In genomic region chr14:89417111-89417468, GRCh38 we compare ENCODE assay signal across 8 cellular contexts. TPM values are rescaled to one million over a fixed set of nuclear protein-coding genes. Genes with fewer than 3 reads are reported as not detected.
DNase-seq lines count a peak whose midpoint lies in the region; ATAC-seq and TF ChIP-seq lines count a peak whose summit lies in the region.

Gene FOXN3, minus strand, starts transcription at chr14:89417233. Its CDS starts 4,757 bp downstream, at chr14:89412476.

- H3K36me3 ChIP-seq in Panc1 (ENCODE audit: control insufficient read depth, insufficient read depth, low read length) (no peaks in the 10 kb centered on the region), esophagus muscularis mucosa (peaks cover 0 to 10% (median 6%) of the 10 kb centered on the region in 4 donors)

- TF ChIP-seq EP300 in Ishikawa (IDR thresholded peaks at IDR 0.05; ENCODE audit: borderline replicate concordance) (no peak), esophagus muscularis mucosa (IDR thresholded peaks at IDR 0.05) (no peak)

- BruUV-seq in Panc1 (replicated peaks; lab: Mats Ljungman, UMichigan) = no TSS peak

- 0 out of 2 replicates have a peak within 1 kb of the TSS, but pooled peaks have one; percentile 34 for H3K27ac ChIP-seq in Panc1 (ENCODE audit: low read length)
- H3K27ac ChIP-seq in esophagus muscularis mucosa (replicated peaks in 1 of 4) = peak within 1 kb of the TSS; percentile 96 to 99 (median 98)

- H3K9me3 ChIP-seq in Panc1 (ENCODE audit: control insufficient read depth, insufficient read depth, low read depth, low read length) = no peaks in the 10 kb centered on the region
- no peaks in the 10 kb centered on the region for H3K9me3 ChIP-seq in esophagus muscularis mucosa

- 0% methylated on average over 5 of the region's 48 CpGs for WGBS in esophagus muscularis mucosa

- ATAC-seq in GM21576 (IDR thresholded peaks at IDR 0.05; ENCODE audit: unreplicated experiment) (peak; percentile 47), Panc1 (peak; percentile 82)

- intact Hi-C loops in Panc1 (cut with micrococcal nuclease; ENCODE audit: unreplicated experiment) (loop anchor here (5.0 kb wide), 1 partner anchor 375 kb away; no protein-coding TSS in a partner anchor), esophagus muscularis mucosa (cut with DNase I) (loop anchor here (5.0 kb wide), 2 partner anchors 200 to 500 kb away; no protein-coding TSS in a partner anchor)

- H3K4me3 ChIP-seq in Panc1 (ENCODE audit: low read depth in 2 of 2, low read length in 2 of 2) (peak within 1 kb of the TSS; percentile 58 to 71), esophagus muscularis mucosa (peak within 1 kb of the TSS; percentile 78 to 94 (median 88))

- in situ Hi-C loops in Panc1 (cut with HindIII; ENCODE audit: low pct_unique_long_range_greater_than_20kb, low sequenced_read_pairs) = no loop called here

- TF ChIP-seq POLR2A in esophagus muscularis mucosa (IDR thresholded peaks at IDR 0.05; ENCODE audit: low read depth) = no peak

- peak; percentile 70 for DNase-seq in DMS 273 treated with DMSO at 0.1 percent for 48 hours (lab: John Stamatoyannopoulos, UW)
- no peak for DNase-seq in Panc1 (ENCODE audit: low read depth, low spot score)
- peak; percentile 88 to 90 for DNase-seq in activated T-cell treated with anti-CD3 and anti-CD28 coated beads, Interleukin-2, amount 50 U/mL, for 48 hours
- peak; percentile 97 for DNase-seq in esophagus muscularis mucosa (ENCODE audit: extremely low spot score)
- peak; percentile 93 for DNase-seq in myocyte (ENCODE audit: low read depth)
- peak; percentile 82 to 83 for DNase-seq in stimulated activated CD8-positive, alpha-beta memory T cell treated with anti-CD3 and anti-CD28 coated beads, Interleukin-7, amount 100 ng/mL, for 4 hours (ENCODE audit: low read depth in 2 of 2)

- no peaks in the 10 kb centered on the region for H3K27me3 ChIP-seq in Panc1 (ENCODE audit: control insufficient read depth, insufficient read depth, low read length)
- H3K27me3 ChIP-seq in esophagus muscularis mucosa = no peaks in the 10 kb centered on the region

- H3K4me1 ChIP-seq in Panc1 (ENCODE audit: control insufficient read depth, insufficient read depth, low read length) (no peaks in the 10 kb centered on the region), esophagus muscularis mucosa (peaks cover 27 to 48% (median 40%) of the 10 kb centered on the region in 4 donors)

- CTCF ChIA-PET in Panc1 (lab: Charles Lee) = no interaction called here

- no peak for TF ChIP-seq RAD21 in Ishikawa (IDR thresholded peaks at IDR 0.05; ENCODE audit: low read depth)

- POLR2A ChIA-PET in Panc1 (lab: Charles Lee) = no interaction called here

- TF ChIP-seq CTCF in Panc1 (IDR thresholded peaks at IDR 0.05) (no peak), esophagus muscularis mucosa (IDR thresholded peaks at IDR 0.05) (no peak)

TF ChIP-seq in Ishikawa, 13 proteins besides CTCF, POLR2A, EP300 and RAD21:
- no peak for TF ChIP-seq CREB1 (IDR thresholded peaks at IDR 0.05; ENCODE audit: low read depth)
- peak; percentile 26; the same call in 1 of the 2 replicates for TF ChIP-seq TAF1 (IDR thresholded peaks at IDR 0.05; ENCODE audit: low read depth)
- peak; percentile 17; the same call in 1 of the 2 replicates for TF ChIP-seq MAX (IDR thresholded peaks at IDR 0.05)
- peak; percentile 44; the same call in 1 of the 2 replicates for TF ChIP-seq TCF12 (IDR thresholded peaks at IDR 0.05; ENCODE audit: low read depth)
- TF ChIP-seq USF1 (IDR thresholded peaks at IDR 0.05) = peak; percentile 92

RNA-seq across cellular contexts. Expression of gene FOXN3, which starts in this region (rescaled TPM):
- total RNA-seq in Panc1 (2021; ENCODE audit: unreplicated experiment) = 8.8 TPM
- polyA plus RNA-seq in Panc1 (2012; ENCODE audit: insufficient read length) = 5.6 TPM
- 100 to 1,000 TPM; 114 to 180 (median 145) TPM for total RNA-seq in esophagus muscularis mucosa
- total RNA-seq in myocyte = 24.1 and 27.5 TPM in 2 replicates
- polyA plus RNA-seq in myocyte (2012) = 18.8 TPM
